In the genomic region with DNA sequence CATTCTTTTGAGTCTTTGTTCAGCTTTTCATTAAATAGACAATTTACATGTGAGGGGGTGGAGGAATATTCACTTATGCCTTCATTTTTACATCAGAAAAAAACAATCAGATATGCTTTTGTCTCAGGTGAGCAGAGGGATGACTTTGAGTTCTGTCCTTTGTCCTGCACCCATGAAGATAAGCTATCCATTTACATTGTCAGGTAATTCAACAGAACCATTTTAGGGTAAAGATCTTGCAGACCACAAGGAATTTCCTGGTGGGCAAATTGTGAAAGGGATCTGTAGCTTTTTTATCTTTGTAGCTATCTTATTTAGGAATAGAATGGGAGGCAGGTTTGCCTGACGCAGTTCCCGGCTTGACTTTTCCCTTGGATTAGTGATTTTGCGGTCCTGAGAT, we compare ENCODE assay signal across 20 cellular contexts.
"Had no signal": no experiment of that assay in that cellular context is flagged by ENCODE, and none has a peak within 500 bp of the region (broad histone marks: within the 10 kb centered on the region; RNA-seq: fewer than 3 reads in every experiment).

No MANE protein-coding gene starts in this region.

- H3K4me3 ChIP-seq: adrenal gland, lower lobe of right lung, sigmoid colon, thoracic aorta had no signal

- H3K27me3 ChIP-seq: adrenal gland, sigmoid colon had no signal

- FAIRE-seq: astrocyte, bronchial epithelial cell had no signal

- H3K4me1 ChIP-seq: parathyroid adenoma had no signal

- H3K9ac ChIP-seq: parathyroid adenoma had no signal

- H3K36me3 ChIP-seq: adrenal gland, lower lobe of right lung, sigmoid colon, thoracic aorta had no signal

- H3K27me3 Mint-ChIP-seq: activated CD4-positive, alpha-beta memory T cell treated with anti-CD3 and anti-CD28 coated beads for 36 hours had no signal

- H3K27ac Mint-ChIP-seq: activated CD4-positive, alpha-beta memory T cell treated with anti-CD3 and anti-CD28 coated beads for 36 hours; activated naive CD4-positive, alpha-beta T cell treated with anti-CD3 and anti-CD28 coated beads, Interleukin-2, amount 50 U/mL, for 72 hours; natural killer cell; stimulated activated effector memory CD8-positive, alpha-beta T cell treated with anti-CD3 and anti-CD28 coated beads, Interleukin-12 subunit alpha, Interleukin-12 subunit beta, amount 100 ng/mL, for 72 hours had no signal

- H3K36me3 Mint-ChIP-seq: activated CD4-positive, alpha-beta memory T cell treated with anti-CD3 and anti-CD28 coated beads for 36 hours; activated naive CD4-positive, alpha-beta T cell treated with anti-CD3 and anti-CD28 coated beads, Interleukin-2, amount 50 U/mL, for 72 hours; natural killer cell; stimulated activated effector memory CD8-positive, alpha-beta T cell treated with anti-CD3 and anti-CD28 coated beads, Interleukin-12 subunit alpha, Interleukin-12 subunit beta, amount 100 ng/mL, for 72 hours had no signal

- DNase-seq: activated CD4-positive, alpha-beta memory T cell treated with anti-CD3 and anti-CD28 coated beads for 36 hours; activated CD4-positive, alpha-beta T cell treated with anti-CD3 and anti-CD28 coated beads for 4 hours; activated gamma-delta T cell treated with Interleukin-2 at 50 U/mL for 16 hours; activated T-cell treated with anti-CD3 and anti-CD28 coated beads for 4 hours; adrenal gland; cerebellar nuclear complex; effector CD8-positive, alpha-beta T cell; left colon; lower lobe of right lung; natural killer cell; sigmoid colon; stimulated activated CD4-positive, alpha-beta T cell treated with anti-CD3 and anti-CD28 coated beads, Interleukin-4, amount 100 ng/mL, for 24 hours; T-helper 2 cell had no signal

- H3K4me1 Mint-ChIP-seq: stimulated activated effector memory CD8-positive, alpha-beta T cell treated with anti-CD3 and anti-CD28 coated beads, Interleukin-12 subunit alpha, Interleukin-12 subunit beta, amount 100 ng/mL, for 72 hours had no signal

- H3K27ac ChIP-seq: adrenal gland, parathyroid adenoma, sigmoid colon, thoracic aorta had no signal

- H3K4me3 Mint-ChIP-seq: activated CD4-positive, alpha-beta memory T cell treated with anti-CD3 and anti-CD28 coated beads for 36 hours; activated T-helper 1 cell treated with anti-CD3 and anti-CD28 coated beads, Interleukin-12 subunit alpha, Interleukin-12 subunit beta, Interleukin-2, Interleukin-4 antibody, amounts not matched to agents 30 ng/mL and 10 ng/mL and 1 ng/mL, durations not matched to agents 14 hours and 24 hours and 36 hours; natural killer cell; stimulated activated effector memory CD8-positive, alpha-beta T cell treated with anti-CD3 and anti-CD28 coated beads, Interleukin-12 subunit alpha, Interleukin-12 subunit beta, amount 100 ng/mL, for 72 hours had no signal

- H3K9me3 Mint-ChIP-seq: activated CD4-positive, alpha-beta memory T cell treated with anti-CD3 and anti-CD28 coated beads for 36 hours; activated T-helper 1 cell treated with anti-CD3 and anti-CD28 coated beads, Interleukin-12 subunit alpha, Interleukin-12 subunit beta, Interleukin-2, Interleukin-4 antibody, amounts not matched to agents 30 ng/mL and 10 ng/mL and 1 ng/mL, durations not matched to agents 14 hours and 24 hours and 36 hours; natural killer cell; stimulated activated effector memory CD8-positive, alpha-beta T cell treated with anti-CD3 and anti-CD28 coated beads, Interleukin-12 subunit alpha, Interleukin-12 subunit beta, amount 100 ng/mL, for 72 hours had no signal

- H3K9me3 ChIP-seq: adrenal gland, lower lobe of right lung, sigmoid colon, thoracic aorta had no signal
